ENCODE assay signal across 10 cellular contexts in the genomic region with DNA sequence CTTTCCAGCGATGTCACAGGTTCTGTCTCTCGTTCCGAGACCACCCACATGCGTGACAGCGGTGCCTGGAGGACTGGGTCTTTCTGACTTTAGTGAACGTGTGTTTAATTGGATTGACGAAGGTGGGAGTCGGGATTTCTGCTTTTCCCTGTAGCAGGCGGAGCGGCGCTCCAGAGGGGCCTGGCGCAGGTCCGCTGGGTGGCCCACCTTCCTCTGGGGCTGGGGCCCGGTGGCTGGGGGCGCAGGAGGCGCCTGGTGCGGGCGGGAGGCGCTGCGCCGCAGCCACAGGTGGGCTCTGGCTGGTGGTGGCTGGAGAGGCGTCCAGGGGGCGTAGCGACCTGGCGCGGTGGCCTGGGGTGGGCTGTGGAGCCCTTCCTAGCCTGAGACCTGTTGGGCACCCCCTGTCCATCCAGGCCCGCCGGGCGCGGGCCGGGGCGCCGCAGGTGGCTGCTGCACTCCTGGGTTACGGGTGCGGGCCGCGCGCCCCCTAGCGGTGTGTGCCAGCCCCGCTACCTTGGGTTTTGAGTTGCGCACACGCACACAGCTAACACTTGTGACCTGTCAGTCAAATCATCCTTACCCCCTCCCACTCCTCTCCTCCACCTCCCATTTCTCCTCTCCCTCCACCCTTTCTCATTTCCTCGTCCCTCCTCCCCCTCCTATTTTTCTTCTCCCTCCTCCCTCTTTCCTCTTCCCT.
DNase-seq lines count a peak whose midpoint lies in the region; ATAC-seq and TF ChIP-seq lines count a peak whose summit lies in the region.
"Had no signal": no experiment of that assay in that cellular context is flagged by ENCODE, and none has a peak within 500 bp of the region (broad histone marks: within the 10 kb centered on the region; RNA-seq: fewer than 3 reads in every experiment).

No MANE protein-coding gene starts in this region.

- H3K27ac ChIP-seq in HEK293 (ENCODE audit: extremely low read depth, low read depth, low read length): no peak overlapping the region
- H3K27ac ChIP-seq: HL-60 had no signal

- CTCF ChIA-PET in HEK293 (lab: Yijun Ruan, JAX): interaction anchor here (0.6 kb wide), 1 partner anchor 182 kb away, joined by 3 read pairs; no protein-coding TSS in a partner anchor

- no peaks in the 10 kb centered on the region for H3K9me3 ChIP-seq in HEK293 (ENCODE audit: control insufficient read depth, insufficient read depth, low read depth, low read length)

- DNase-seq in astrocyte of the hippocampus (ENCODE audit: low read depth, low spot score) (peak; percentile 92), iris pigment epithelial cell (ENCODE audit: low read depth) (peak; percentile 90), stromal cell of bone marrow (ENCODE audit: low read depth) (peak; percentile 44), ecto neural progenitor cell (ENCODE audit: low spot score) (no peak), SW 1271 (lab: John Stamatoyannopoulos, UW) (no peak), NOMO-1 treated with DMSO at 0.1 percent for 48 hours (lab: John Stamatoyannopoulos, UW; ENCODE audit: unreplicated experiment) (no peak)
- DNase-seq: activated CD8-positive, alpha-beta memory T cell treated with anti-CD3 and anti-CD28 coated beads, Interleukin-2, amount 10 ng/mL, durations not matched to agents 7 days and 5 days had no signal

- POLR2A ChIA-PET in HEK293 (lab: Yijun Ruan, JAX): no interaction called here

- no peak overlapping the region for H3K4me3 ChIP-seq in HEK293 (ENCODE audit: low read depth, low read length)

- no peak for TF ChIP-seq CTCF in HEK293 (tag by site-specific recombination; IDR thresholded peaks at IDR 0.05)

- ATAC-seq in GM18868 (IDR thresholded peaks at IDR 0.05; ENCODE audit: unreplicated experiment): no peak
- ATAC-seq: activated CD8-positive, alpha-beta memory T cell treated with anti-CD3 and anti-CD28 coated beads, Interleukin-2, amount 10 ng/mL, durations not matched to agents 7 days and 5 days had no signal

- no peaks in the 10 kb centered on the region for H3K4me1 ChIP-seq in HEK293 (ENCODE audit: control insufficient read depth, insufficient read depth, low read length)

- H3K36me3 ChIP-seq in HEK293 (ENCODE audit: control insufficient read depth in 2 of 2, insufficient read depth in 1 of 2, low read length in 2 of 2): no peaks in the 10 kb centered on the region

TF ChIP-seq in HEK293, 187 proteins besides CTCF, POLR2A, EP300 and RAD21:
- TF ChIP-seq ZNF324 (tag by site-specific recombination; IDR thresholded peaks at IDR 0.05) (no peak), ZNF202 (tag by site-specific recombination; IDR thresholded peaks at IDR 0.05; ENCODE audit: borderline replicate concordance) (0 out of 2 replicates have a peak, but pooled peaks have one; percentile 23)

Comparison
In these comparisons a context has a peak if more than half of its experiments do, and no peak if none do; other contexts are left out.
1. DNase-seq: peak in astrocyte of the hippocampus (single experiment), iris pigment epithelial cell (single experiment) and stromal cell of bone marrow (single experiment); none in ecto neural progenitor cell (single experiment), SW 1271 (0 of 2) and NOMO-1 treated with DMSO at 0.1 percent for 48 hours (single experiment).